In genomic region chr12:68538722-68539614, GRCh38 we compare ENCODE assay signal across 1 cellular context.
TF ChIP-seq lines count a peak whose summit lies in the region.

No MANE protein-coding gene starts in this region.

TF ChIP-seq in HEK293, 187 proteins besides CTCF, POLR2A, EP300 and RAD21 (continued from another document):
- TF ChIP-seq ZNF677 (tag by site-specific recombination; IDR thresholded peaks at IDR 0.05) (no peak), ZNF366 (tag by site-specific recombination; conservative IDR thresholded peaks at IDR 0.05) (0 out of 2 replicates have a peak, but pooled peaks have one; percentile 14), ZNF747 (tag by site-specific recombination; IDR thresholded peaks at IDR 0.05) (no peak), PRDM10 (tag by site-specific recombination; IDR thresholded peaks at IDR 0.05) (peak; percentile 96), KLF1 (tag by site-specific recombination; IDR thresholded peaks at IDR 0.05) (no peak; the same call in 1 of the 2 replicates), OSR2 (tag by site-specific recombination; IDR thresholded peaks at IDR 0.05) (peak; percentile 45; the same call in 1 of the 2 replicates), FEZF1 (tag by site-specific recombination; IDR thresholded peaks at IDR 0.05) (peak; percentile 92), ZNF132 (tag by site-specific recombination; IDR thresholded peaks at IDR 0.05; ENCODE audit: borderline replicate concordance) (no peak), ZFHX2 (tag by site-specific recombination; conservative IDR thresholded peaks at IDR 0.05) (peak; percentile 74), ZNF221 (tag by site-specific recombination; IDR thresholded peaks at IDR 0.05; ENCODE audit: borderline replicate concordance) (no peak), ZNF138 (tag by site-specific recombination; IDR thresholded peaks at IDR 0.05; ENCODE audit: borderline replicate concordance) (no peak), SCRT1 (tag by site-specific recombination; IDR thresholded peaks at IDR 0.05; ENCODE audit: borderline replicate concordance) (0 out of 2 replicates have a peak, but pooled peaks have one; percentile 38), GFI1B (tag by site-specific recombination; IDR thresholded peaks at IDR 0.05) (no peak), ZNF610 (tag by site-specific recombination; IDR thresholded peaks at IDR 0.05; ENCODE audit: borderline replicate concordance) (no peak), ZNF398 (tag by site-specific recombination; IDR thresholded peaks at IDR 0.05) (0 out of 2 replicates have a peak, but pooled peaks have one; percentile 26), ZNF660 (tag by site-specific recombination; IDR thresholded peaks at IDR 0.05) (no peak), SP7 (tag by site-specific recombination; IDR thresholded peaks at IDR 0.05) (peak; percentile 99), KLF10 (tag by site-specific recombination; IDR thresholded peaks at IDR 0.05) (peak; percentile 42; the same call in 1 of the 2 replicates), GLIS1 (tag by site-specific recombination; IDR thresholded peaks at IDR 0.05) (peak; percentile 9; the same call in 1 of the 2 replicates), SCRT2 (tag by site-specific recombination; IDR thresholded peaks at IDR 0.05) (peak; percentile 84), IKZF3 (tag by site-specific recombination; IDR thresholded peaks at IDR 0.05) (no peak), ZFP37 (tag by site-specific recombination; IDR thresholded peaks at IDR 0.05) (no peak), ZNF324 (tag by site-specific recombination; IDR thresholded peaks at IDR 0.05) (no peak), ZSCAN30 (tag by site-specific recombination; IDR thresholded peaks at IDR 0.05) (no peak), ZNF362 (tag by site-specific recombination; IDR thresholded peaks at IDR 0.05) (no peak), AEBP2 (tag by site-specific recombination; IDR thresholded peaks at IDR 0.05; ENCODE audit: borderline replicate concordance) (no peak), ZBTB20 (tag by site-specific recombination; IDR thresholded peaks at IDR 0.05) (no peak), ZXDB (tag by site-specific recombination; IDR thresholded peaks at IDR 0.05) (0 out of 2 replicates have a peak, but pooled peaks have one; percentile 33), ZNF23 (tag by site-specific recombination; IDR thresholded peaks at IDR 0.05; ENCODE audit: borderline replicate concordance) (no peak)
- TF ChIP-seq, protein P1, sequence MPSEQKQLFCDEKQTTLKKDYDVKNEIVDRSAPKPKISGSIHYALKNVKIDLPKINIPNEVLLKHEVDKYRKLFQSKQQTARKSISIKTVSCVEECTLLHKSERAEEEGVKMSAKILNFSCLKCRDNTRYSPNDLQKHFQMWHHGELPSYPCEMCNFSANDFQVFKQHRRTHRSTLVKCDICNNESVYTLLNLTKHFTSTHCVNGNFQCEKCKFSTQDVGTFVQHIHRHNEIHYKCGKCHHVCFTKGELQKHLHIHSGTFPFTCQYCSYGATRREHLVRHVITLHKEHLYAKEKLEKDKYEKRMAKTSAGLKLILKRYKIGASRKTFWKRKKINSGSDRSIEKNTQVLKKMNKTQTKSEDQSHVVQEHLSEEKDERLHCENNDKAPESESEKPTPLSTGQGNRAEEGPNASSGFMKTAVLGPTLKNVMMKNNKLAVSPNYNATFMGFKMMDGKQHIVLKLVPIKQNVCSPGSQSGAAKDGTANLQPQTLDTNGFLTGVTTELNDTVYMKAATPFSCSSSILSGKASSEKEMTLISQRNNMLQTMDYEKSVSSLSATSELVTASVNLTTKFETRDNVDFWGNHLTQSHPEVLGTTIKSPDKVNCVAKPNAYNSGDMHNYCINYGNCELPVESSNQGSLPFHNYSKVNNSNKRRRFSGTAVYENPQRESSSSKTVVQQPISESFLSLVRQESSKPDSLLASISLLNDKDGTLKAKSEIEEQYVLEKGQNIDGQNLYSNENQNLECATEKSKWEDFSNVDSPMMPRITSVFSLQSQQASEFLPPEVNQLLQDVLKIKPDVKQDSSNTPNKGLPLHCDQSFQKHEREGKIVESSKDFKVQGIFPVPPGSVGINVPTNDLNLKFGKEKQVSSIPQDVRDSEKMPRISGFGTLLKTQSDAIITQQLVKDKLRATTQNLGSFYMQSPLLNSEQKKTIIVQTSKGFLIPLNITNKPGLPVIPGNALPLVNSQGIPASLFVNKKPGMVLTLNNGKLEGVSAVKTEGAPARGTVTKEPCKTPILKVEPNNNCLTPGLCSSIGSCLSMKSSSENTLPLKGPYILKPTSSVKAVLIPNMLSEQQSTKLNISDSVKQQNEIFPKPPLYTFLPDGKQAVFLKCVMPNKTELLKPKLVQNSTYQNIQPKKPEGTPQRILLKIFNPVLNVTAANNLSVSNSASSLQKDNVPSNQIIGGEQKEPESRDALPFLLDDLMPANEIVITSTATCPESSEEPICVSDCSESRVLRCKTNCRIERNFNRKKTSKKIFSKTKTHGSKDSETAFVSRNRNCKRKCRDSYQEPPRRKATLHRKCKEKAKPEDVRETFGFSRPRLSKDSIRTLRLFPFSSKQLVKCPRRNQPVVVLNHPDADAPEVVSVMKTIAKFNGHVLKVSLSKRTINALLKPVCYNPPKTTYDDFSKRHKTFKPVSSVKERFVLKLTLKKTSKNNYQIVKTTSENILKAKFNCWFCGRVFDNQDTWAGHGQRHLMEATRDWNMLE (tag by site-specific recombination; conservative IDR thresholded peaks at IDR 0.05; ENCODE audit: low read depth) = 0 out of 2 replicates have a peak, but pooled peaks have one; percentile 27
- TF ChIP-seq, protein P2, sequence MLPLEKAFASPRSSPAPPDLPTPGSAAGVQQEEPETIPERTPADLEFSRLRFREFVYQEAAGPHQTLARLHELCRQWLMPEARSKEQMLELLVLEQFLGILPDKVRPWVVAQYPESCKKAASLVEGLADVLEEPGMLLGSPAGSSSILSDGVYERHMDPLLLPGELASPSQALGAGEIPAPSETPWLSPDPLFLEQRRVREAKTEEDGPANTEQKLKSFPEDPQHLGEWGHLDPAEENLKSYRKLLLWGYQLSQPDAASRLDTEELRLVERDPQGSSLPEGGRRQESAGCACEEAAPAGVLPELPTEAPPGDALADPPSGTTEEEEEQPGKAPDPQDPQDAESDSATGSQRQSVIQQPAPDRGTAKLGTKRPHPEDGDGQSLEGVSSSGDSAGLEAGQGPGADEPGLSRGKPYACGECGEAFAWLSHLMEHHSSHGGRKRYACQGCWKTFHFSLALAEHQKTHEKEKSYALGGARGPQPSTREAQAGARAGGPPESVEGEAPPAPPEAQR (tag by site-specific recombination; IDR thresholded peaks at IDR 0.05) = no peak
